In the genomic region with DNA sequence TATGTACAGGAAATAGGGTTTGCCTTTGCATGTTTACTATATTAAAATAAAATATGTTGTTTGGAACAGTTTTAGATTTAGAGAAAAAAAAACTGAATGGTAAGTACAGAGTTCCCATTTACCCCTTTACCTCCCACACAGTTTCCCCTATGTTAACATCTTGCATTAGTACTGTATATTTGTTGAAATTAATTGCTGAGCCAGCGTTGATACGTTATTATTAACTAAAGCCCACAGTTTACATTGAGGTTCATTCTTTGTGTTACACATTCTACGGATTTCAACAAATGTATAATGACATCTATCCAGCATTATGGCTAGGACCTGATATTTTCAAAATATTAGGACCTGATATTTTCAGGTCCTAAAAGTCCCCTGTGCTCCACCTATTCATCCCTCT, we compare ENCODE assay signal across 33 cellular contexts.
"Had no signal": no experiment of that assay in that cellular context is flagged by ENCODE, and none has a peak within 500 bp of the region (broad histone marks: within the 10 kb centered on the region; RNA-seq: fewer than 3 reads in every experiment).

No MANE protein-coding gene starts in this region.

- FAIRE-seq: endometrium, endothelial cell of umbilical vein had no signal

- H3K27me3 Mint-ChIP-seq: activated CD4-positive, alpha-beta memory T cell treated with anti-CD3 and anti-CD28 coated beads for 36 hours; activated CD8-positive, alpha-beta memory T cell treated with anti-CD3 and anti-CD28 coated beads, Interleukin-2, amount 10 ng/mL, durations not matched to agents 7 days and 5 days; activated naive CD4-positive, alpha-beta T cell treated with anti-CD3 and anti-CD28 coated beads, Interleukin-2, amount 50 U/mL, for 24 hours; activated naive CD8-positive, alpha-beta T cell treated with anti-CD3 and anti-CD28 coated beads for 36 hours; activated naive CD8-positive, alpha-beta T cell treated with anti-CD3 and anti-CD28 coated beads, Interleukin-2, amount 50 U/mL, for 24 hours; brain had no signal

- H3K27me3 ChIP-seq: adrenal gland, breast epithelium, cardiac muscle cell, colonic mucosa, esophagus squamous epithelium, gastroesophageal sphincter, heart right ventricle had no signal

- H3K4me3 ChIP-seq: adrenal gland, breast epithelium, cardiac muscle cell, colonic mucosa, esophagus squamous epithelium, gastroesophageal sphincter, heart right ventricle had no signal

- H3K27ac ChIP-seq: breast epithelium, cardiac muscle cell, colonic mucosa, epithelial cell of prostate, esophagus squamous epithelium, gastroesophageal sphincter, heart right ventricle had no signal

- H3K4me3 Mint-ChIP-seq: activated CD4-positive, alpha-beta memory T cell treated with anti-CD3 and anti-CD28 coated beads for 36 hours; activated CD8-positive, alpha-beta memory T cell treated with anti-CD3 and anti-CD28 coated beads, Interleukin-2, amount 10 ng/mL, durations not matched to agents 7 days and 5 days; activated CD8-positive, alpha-beta T cell treated with anti-CD3 and anti-CD28 coated beads, Interleukin-2, amount 10 ng/mL, durations not matched to agents 7 days and 5 days; activated naive CD4-positive, alpha-beta T cell treated with anti-CD3 and anti-CD28 coated beads for 36 hours; activated naive CD4-positive, alpha-beta T cell treated with anti-CD3 and anti-CD28 coated beads, Interleukin-2, amount 50 U/mL, for 24 hours; activated naive CD8-positive, alpha-beta T cell treated with anti-CD3 and anti-CD28 coated beads for 36 hours; activated naive CD8-positive, alpha-beta T cell treated with anti-CD3 and anti-CD28 coated beads, Interleukin-2, amount 50 U/mL, for 24 hours; activated T-helper 1 cell treated with anti-CD3 and anti-CD28 coated beads, Interleukin-12 subunit alpha, Interleukin-12 subunit beta, Interleukin-2, Interleukin-4 antibody, amounts not matched to agents 30 ng/mL and 10 ng/mL and 1 ng/mL, durations not matched to agents 14 hours and 24 hours and 36 hours; brain had no signal

- H3K27ac Mint-ChIP-seq: activated CD4-positive, alpha-beta memory T cell treated with anti-CD3 and anti-CD28 coated beads for 36 hours; activated CD8-positive, alpha-beta memory T cell treated with anti-CD3 and anti-CD28 coated beads, Interleukin-2, amount 10 ng/mL, durations not matched to agents 7 days and 5 days; activated CD8-positive, alpha-beta T cell treated with anti-CD3 and anti-CD28 coated beads, Interleukin-2, amount 10 ng/mL, durations not matched to agents 7 days and 5 days; activated naive CD4-positive, alpha-beta T cell treated with anti-CD3 and anti-CD28 coated beads for 36 hours; activated naive CD4-positive, alpha-beta T cell treated with anti-CD3 and anti-CD28 coated beads, Interleukin-2, amount 50 U/mL, for 24 hours; activated naive CD8-positive, alpha-beta T cell treated with anti-CD3 and anti-CD28 coated beads for 36 hours; activated naive CD8-positive, alpha-beta T cell treated with anti-CD3 and anti-CD28 coated beads, Interleukin-2, amount 50 U/mL, for 24 hours; activated T-helper 1 cell treated with anti-CD3 and anti-CD28 coated beads, Interleukin-12 subunit alpha, Interleukin-12 subunit beta, Interleukin-2, Interleukin-4 antibody, amounts not matched to agents 30 ng/mL and 10 ng/mL and 1 ng/mL, durations not matched to agents 14 hours and 24 hours and 36 hours; activated T-helper 2 cell treated with anti-CD3 and anti-CD28 coated beads, Interferon-gamma antibody, Interleukin-2, Interleukin-4, amounts not matched to agents 10 μg/mL and 5 μg/mL and 100 μg/mL, durations not matched to agents 14 hours and 24 hours and 36 hours; brain had no signal

- DNase-seq: activated CD4-positive, alpha-beta memory T cell treated with anti-CD3 and anti-CD28 coated beads for 36 hours; activated CD4-positive, alpha-beta T cell treated with anti-CD3 and anti-CD28 coated beads for 1 hour; activated CD4-positive, alpha-beta T cell treated with anti-CD3 and anti-CD28 coated beads for 4 hours; activated CD8-positive, alpha-beta memory T cell treated with anti-CD3 and anti-CD28 coated beads, Interleukin-2, amount 10 ng/mL, durations not matched to agents 7 days and 5 days; activated CD8-positive, alpha-beta memory T cell treated with anti-CD3 and anti-CD28 coated beads, Interleukin-2, amount 50 U/mL, for 4 hours; activated CD8-positive, alpha-beta T cell treated with anti-CD3 and anti-CD28 coated beads, Interleukin-2, amount 10 ng/mL, durations not matched to agents 7 days and 5 days; activated effector memory CD4-positive, alpha-beta T cell treated with anti-CD3 and anti-CD28 coated beads, Interleukin-2, amount 50 U/mL, for 16 hours; activated naive CD4-positive, alpha-beta T cell treated with anti-CD3 and anti-CD28 coated beads for 36 hours; activated naive CD8-positive, alpha-beta T cell treated with anti-CD3 and anti-CD28 coated beads for 36 hours; activated naive CD8-positive, alpha-beta T cell treated with anti-CD3 and anti-CD28 coated beads, Interleukin-2, amount 50 U/mL, for 24 hours; activated T-cell treated with anti-CD3 and anti-CD28 coated beads, Interleukin-2, amount 50 U/mL, for 1 hour; activated T-cell treated with anti-CD3 and anti-CD28 coated beads, Interleukin-2, amount 50 U/mL, for 48 hours; adrenal gland; amygdala; aorta; central memory CD4-positive, alpha-beta T cell; cerebellar nuclear complex; colonic mucosa; effector CD8-positive, alpha-beta T cell; esophagus squamous epithelium; foreskin melanocyte; heart right ventricle; T-helper 2 cell had no signal

- H3K36me3 ChIP-seq: adrenal gland, breast epithelium, cardiac muscle cell, colonic mucosa, esophagus squamous epithelium, gastroesophageal sphincter, heart right ventricle had no signal

- H3K4me1 ChIP-seq: breast epithelium had no signal

- H3K9me3 Mint-ChIP-seq: activated CD4-positive, alpha-beta memory T cell treated with anti-CD3 and anti-CD28 coated beads for 36 hours; activated naive CD4-positive, alpha-beta T cell treated with anti-CD3 and anti-CD28 coated beads for 36 hours; activated naive CD4-positive, alpha-beta T cell treated with anti-CD3 and anti-CD28 coated beads, Interleukin-2, amount 50 U/mL, for 24 hours; activated naive CD8-positive, alpha-beta T cell treated with anti-CD3 and anti-CD28 coated beads, Interleukin-2, amount 50 U/mL, for 24 hours; activated T-helper 1 cell treated with anti-CD3 and anti-CD28 coated beads, Interleukin-12 subunit alpha, Interleukin-12 subunit beta, Interleukin-2, Interleukin-4 antibody, amounts not matched to agents 30 ng/mL and 10 ng/mL and 1 ng/mL, durations not matched to agents 14 hours and 24 hours and 36 hours; activated T-helper 2 cell treated with anti-CD3 and anti-CD28 coated beads, Interferon-gamma antibody, Interleukin-2, Interleukin-4, amounts not matched to agents 10 μg/mL and 5 μg/mL and 100 μg/mL, durations not matched to agents 14 hours and 24 hours and 36 hours had no signal

- ATAC-seq: activated CD8-positive, alpha-beta memory T cell treated with anti-CD3 and anti-CD28 coated beads, Interleukin-2, amount 10 ng/mL, durations not matched to agents 7 days and 5 days; activated CD8-positive, alpha-beta T cell treated with anti-CD3 and anti-CD28 coated beads, Interleukin-2, amount 10 ng/mL, durations not matched to agents 7 days and 5 days; activated naive CD8-positive, alpha-beta T cell treated with anti-CD3 and anti-CD28 coated beads, Interleukin-2, amount 50 U/mL, for 24 hours; gastroesophageal sphincter; heart right ventricle had no signal

- H3K9me3 ChIP-seq: adrenal gland, breast epithelium, colonic mucosa, esophagus squamous epithelium, gastroesophageal sphincter, heart right ventricle had no signal

- H3K36me3 Mint-ChIP-seq: activated CD4-positive, alpha-beta memory T cell treated with anti-CD3 and anti-CD28 coated beads for 36 hours; brain had no signal
